ENCODE assay signal across 1 cellular context in the genomic region with DNA sequence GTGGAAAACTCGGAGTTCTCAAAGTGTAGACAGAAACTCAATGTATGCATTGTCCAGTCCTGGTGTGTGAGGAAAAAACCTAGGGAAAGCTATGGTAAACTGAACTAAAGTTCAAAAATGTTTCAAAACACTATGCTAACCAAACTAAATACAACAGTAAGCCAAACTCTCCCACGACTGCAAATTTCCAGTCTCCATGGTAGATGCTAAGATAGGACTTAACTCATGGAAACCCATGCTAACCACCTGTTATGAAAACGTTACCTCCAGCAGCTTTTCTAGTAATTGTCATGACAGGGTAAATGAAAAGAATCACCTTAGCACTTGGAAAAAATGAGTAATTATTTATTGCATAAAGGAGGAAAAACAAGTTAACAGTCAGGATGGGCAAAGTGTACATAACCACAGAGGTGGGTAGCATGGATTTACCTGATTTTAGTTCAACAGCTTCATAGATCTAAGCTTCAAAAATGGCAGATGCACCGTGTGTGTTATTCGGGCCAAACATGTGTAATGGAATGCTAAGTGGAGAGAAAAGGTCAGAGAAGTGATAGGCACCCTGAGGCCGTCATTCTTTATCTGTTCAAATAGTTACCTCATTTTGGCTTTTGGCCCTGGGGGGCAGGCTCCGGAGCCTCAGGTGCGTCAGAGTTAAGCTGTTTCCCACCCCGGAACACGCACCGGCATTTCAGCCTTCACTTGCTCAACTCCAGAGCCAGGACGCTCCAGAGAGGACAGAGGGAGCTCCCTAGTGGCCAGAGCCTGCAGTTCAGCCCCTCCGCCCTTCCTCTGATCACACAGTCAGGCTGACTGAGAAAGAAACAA.
TF ChIP-seq lines count a peak whose summit lies in the region.

No MANE protein-coding gene starts in this region.

TF ChIP-seq in HepG2, 621 proteins besides CTCF, POLR2A, EP300 and RAD21 (continued from another document and continues in another):
- TF ChIP-seq, protein P1, sequence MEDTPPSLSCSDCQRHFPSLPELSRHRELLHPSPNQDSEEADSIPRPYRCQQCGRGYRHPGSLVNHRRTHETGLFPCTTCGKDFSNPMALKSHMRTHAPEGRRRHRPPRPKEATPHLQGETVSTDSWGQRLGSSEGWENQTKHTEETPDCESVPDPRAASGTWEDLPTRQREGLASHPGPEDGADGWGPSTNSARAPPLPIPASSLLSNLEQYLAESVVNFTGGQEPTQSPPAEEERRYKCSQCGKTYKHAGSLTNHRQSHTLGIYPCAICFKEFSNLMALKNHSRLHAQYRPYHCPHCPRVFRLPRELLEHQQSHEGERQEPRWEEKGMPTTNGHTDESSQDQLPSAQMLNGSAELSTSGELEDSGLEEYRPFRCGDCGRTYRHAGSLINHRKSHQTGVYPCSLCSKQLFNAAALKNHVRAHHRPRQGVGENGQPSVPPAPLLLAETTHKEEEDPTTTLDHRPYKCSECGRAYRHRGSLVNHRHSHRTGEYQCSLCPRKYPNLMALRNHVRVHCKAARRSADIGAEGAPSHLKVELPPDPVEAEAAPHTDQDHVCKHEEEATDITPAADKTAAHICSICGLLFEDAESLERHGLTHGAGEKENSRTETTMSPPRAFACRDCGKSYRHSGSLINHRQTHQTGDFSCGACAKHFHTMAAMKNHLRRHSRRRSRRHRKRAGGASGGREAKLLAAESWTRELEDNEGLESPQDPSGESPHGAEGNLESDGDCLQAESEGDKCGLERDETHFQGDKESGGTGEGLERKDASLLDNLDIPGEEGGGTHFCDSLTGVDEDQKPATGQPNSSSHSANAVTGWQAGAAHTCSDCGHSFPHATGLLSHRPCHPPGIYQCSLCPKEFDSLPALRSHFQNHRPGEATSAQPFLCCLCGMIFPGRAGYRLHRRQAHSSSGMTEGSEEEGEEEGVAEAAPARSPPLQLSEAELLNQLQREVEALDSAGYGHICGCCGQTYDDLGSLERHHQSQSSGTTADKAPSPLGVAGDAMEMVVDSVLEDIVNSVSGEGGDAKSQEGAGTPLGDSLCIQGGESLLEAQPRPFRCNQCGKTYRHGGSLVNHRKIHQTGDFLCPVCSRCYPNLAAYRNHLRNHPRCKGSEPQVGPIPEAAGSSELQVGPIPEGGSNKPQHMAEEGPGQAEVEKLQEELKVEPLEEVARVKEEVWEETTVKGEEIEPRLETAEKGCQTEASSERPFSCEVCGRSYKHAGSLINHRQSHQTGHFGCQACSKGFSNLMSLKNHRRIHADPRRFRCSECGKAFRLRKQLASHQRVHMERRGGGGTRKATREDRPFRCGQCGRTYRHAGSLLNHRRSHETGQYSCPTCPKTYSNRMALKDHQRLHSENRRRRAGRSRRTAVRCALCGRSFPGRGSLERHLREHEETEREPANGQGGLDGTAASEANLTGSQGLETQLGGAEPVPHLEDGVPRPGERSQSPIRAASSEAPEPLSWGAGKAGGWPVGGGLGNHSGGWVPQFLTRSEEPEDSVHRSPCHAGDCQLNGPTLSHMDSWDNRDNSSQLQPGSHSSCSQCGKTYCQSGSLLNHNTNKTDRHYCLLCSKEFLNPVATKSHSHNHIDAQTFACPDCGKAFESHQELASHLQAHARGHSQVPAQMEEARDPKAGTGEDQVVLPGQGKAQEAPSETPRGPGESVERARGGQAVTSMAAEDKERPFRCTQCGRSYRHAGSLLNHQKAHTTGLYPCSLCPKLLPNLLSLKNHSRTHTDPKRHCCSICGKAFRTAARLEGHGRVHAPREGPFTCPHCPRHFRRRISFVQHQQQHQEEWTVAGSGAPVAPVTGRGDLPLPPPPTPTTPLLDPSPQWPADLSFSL (CRISPR knock-in tag; IDR thresholded peaks at IDR 0.05), result 0 out of 2 replicates have a peak, but pooled peaks have one; percentile 45
- TF ChIP-seq PRPF4 (IDR thresholded peaks at IDR 0.05; ENCODE audit: low read depth, low read length, poor library complexity, severe bottlenecking), result no peak
- no peak for TF ChIP-seq POLR2G (IDR thresholded peaks at IDR 0.05; ENCODE audit: low read depth, low read length)
- TF ChIP-seq CHCHD3 (CRISPR knock-in tag; IDR thresholded peaks at IDR 0.05), result no peak
- TF ChIP-seq, protein P2, sequence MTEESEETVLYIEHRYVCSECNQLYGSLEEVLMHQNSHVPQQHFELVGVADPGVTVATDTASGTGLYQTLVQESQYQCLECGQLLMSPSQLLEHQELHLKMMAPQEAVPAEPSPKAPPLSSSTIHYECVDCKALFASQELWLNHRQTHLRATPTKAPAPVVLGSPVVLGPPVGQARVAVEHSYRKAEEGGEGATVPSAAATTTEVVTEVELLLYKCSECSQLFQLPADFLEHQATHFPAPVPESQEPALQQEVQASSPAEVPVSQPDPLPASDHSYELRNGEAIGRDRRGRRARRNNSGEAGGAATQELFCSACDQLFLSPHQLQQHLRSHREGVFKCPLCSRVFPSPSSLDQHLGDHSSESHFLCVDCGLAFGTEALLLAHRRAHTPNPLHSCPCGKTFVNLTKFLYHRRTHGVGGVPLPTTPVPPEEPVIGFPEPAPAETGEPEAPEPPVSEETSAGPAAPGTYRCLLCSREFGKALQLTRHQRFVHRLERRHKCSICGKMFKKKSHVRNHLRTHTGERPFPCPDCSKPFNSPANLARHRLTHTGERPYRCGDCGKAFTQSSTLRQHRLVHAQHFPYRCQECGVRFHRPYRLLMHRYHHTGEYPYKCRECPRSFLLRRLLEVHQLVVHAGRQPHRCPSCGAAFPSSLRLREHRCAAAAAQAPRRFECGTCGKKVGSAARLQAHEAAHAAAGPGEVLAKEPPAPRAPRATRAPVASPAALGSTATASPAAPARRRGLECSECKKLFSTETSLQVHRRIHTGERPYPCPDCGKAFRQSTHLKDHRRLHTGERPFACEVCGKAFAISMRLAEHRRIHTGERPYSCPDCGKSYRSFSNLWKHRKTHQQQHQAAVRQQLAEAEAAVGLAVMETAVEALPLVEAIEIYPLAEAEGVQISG (CRISPR knock-in tag; IDR thresholded peaks at IDR 0.05), result peak; percentile 80
- TF ChIP-seq, protein P3, sequence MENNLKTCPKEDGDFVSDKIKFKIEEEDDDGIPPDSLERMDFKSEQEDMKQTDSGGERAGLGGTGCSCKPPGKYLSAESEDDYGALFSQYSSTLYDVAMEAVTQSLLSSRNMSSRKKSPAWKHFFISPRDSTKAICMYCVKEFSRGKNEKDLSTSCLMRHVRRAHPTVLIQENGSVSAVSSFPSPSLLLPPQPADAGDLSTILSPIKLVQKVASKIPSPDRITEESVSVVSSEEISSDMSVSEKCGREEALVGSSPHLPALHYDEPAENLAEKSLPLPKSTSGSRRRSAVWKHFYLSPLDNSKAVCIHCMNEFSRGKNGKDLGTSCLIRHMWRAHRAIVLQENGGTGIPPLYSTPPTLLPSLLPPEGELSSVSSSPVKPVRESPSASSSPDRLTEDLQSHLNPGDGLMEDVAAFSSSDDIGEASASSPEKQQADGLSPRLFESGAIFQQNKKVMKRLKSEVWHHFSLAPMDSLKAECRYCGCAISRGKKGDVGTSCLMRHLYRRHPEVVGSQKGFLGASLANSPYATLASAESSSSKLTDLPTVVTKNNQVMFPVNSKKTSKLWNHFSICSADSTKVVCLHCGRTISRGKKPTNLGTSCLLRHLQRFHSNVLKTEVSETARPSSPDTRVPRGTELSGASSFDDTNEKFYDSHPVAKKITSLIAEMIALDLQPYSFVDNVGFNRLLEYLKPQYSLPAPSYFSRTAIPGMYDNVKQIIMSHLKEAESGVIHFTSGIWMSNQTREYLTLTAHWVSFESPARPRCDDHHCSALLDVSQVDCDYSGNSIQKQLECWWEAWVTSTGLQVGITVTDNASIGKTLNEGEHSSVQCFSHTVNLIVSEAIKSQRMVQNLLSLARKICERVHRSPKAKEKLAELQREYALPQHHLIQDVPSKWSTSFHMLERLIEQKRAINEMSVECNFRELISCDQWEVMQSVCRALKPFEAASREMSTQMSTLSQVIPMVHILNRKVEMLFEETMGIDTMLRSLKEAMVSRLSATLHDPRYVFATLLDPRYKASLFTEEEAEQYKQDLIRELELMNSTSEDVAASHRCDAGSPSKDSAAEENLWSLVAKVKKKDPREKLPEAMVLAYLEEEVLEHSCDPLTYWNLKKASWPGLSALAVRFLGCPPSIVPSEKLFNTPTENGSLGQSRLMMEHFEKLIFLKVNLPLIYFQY (CRISPR knock-in tag; IDR thresholded peaks at IDR 0.05; ENCODE audit: borderline replicate concordance), result peak; percentile 34; the same call in 1 of the 2 replicates
- TF ChIP-seq ZC3H4 (CRISPR knock-in tag; IDR thresholded peaks at IDR 0.05; ENCODE audit: borderline replicate concordance), result no peak
- TF ChIP-seq SRY (CRISPR knock-in tag; IDR thresholded peaks at IDR 0.05), result no peak
- TF ChIP-seq, protein P4, sequence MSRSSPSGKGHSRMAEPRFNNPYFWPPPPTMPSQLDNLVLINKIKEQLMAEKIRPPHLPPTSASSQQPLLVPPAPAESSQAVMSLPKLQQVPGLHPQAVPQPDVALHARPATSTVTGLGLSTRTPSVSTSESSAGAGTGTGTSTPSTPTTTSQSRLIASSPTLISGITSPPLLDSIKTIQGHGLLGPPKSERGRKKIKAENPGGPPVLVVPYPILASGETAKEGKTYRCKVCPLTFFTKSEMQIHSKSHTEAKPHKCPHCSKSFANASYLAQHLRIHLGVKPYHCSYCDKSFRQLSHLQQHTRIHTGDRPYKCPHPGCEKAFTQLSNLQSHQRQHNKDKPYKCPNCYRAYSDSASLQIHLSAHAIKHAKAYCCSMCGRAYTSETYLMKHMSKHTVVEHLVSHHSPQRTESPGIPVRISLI (CRISPR knock-in tag; IDR thresholded peaks at IDR 0.05; ENCODE audit: borderline replicate concordance), result peak; percentile 56; the same call in 1 of the 2 replicates
- TF ChIP-seq, protein P5, sequence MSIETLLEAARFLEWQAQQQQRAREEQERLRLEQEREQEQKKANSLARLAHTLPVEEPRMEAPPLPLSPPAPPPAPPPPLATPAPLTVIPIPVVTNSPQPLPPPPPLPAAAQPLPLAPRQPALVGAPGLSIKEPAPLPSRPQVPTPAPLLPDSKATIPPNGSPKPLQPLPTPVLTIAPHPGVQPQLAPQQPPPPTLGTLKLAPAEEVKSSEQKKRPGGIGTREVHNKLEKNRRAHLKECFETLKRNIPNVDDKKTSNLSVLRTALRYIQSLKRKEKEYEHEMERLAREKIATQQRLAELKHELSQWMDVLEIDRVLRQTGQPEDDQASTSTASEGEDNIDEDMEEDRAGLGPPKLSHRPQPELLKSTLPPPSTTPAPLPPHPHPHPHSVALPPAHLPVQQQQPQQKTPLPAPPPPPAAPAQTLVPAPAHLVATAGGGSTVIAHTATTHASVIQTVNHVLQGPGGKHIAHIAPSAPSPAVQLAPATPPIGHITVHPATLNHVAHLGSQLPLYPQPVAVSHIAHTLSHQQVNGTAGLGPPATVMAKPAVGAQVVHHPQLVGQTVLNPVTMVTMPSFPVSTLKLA (IDR thresholded peaks at IDR 0.05), result no peak
- TF ChIP-seq KLF11 (CRISPR knock-in tag; IDR thresholded peaks at IDR 0.05), result no peak
- TF ChIP-seq, protein P6, sequence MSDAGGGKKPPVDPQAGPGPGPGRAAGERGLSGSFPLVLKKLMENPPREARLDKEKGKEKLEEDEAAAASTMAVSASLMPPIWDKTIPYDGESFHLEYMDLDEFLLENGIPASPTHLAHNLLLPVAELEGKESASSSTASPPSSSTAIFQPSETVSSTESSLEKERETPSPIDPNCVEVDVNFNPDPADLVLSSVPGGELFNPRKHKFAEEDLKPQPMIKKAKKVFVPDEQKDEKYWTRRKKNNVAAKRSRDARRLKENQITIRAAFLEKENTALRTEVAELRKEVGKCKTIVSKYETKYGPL (CRISPR knock-in tag; IDR thresholded peaks at IDR 0.05), result 0 out of 2 replicates have a peak, but pooled peaks have one; percentile 38
- TF ChIP-seq TEAD2 (CRISPR knock-in tag; IDR thresholded peaks at IDR 0.05), result peak; percentile 49; the same call in 1 of the 2 replicates
- no peak for TF ChIP-seq U2AF2 (IDR thresholded peaks at IDR 0.05; ENCODE audit: low read depth, low read length)
- TF ChIP-seq DNMT3B (CRISPR knock-in tag; conservative IDR thresholded peaks at IDR 0.05), result no peak
- TF ChIP-seq KDM1A (CRISPR knock-in tag; IDR thresholded peaks at IDR 0.05), result no peak
- TF ChIP-seq RBAK (CRISPR knock-in tag; IDR thresholded peaks at IDR 0.05), result peak; percentile 87
- TF ChIP-seq, protein P7, sequence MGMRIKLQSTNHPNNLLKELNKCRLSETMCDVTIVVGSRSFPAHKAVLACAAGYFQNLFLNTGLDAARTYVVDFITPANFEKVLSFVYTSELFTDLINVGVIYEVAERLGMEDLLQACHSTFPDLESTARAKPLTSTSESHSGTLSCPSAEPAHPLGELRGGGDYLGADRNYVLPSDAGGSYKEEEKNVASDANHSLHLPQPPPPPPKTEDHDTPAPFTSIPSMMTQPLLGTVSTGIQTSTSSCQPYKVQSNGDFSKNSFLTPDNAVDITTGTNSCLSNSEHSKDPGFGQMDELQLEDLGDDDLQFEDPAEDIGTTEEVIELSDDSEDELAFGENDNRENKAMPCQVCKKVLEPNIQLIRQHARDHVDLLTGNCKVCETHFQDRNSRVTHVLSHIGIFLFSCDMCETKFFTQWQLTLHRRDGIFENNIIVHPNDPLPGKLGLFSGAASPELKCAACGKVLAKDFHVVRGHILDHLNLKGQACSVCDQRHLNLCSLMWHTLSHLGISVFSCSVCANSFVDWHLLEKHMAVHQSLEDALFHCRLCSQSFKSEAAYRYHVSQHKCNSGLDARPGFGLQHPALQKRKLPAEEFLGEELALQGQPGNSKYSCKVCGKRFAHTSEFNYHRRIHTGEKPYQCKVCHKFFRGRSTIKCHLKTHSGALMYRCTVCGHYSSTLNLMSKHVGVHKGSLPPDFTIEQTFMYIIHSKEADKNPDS (CRISPR knock-in tag; IDR thresholded peaks at IDR 0.05), result no peak
- TF ChIP-seq, protein P8, sequence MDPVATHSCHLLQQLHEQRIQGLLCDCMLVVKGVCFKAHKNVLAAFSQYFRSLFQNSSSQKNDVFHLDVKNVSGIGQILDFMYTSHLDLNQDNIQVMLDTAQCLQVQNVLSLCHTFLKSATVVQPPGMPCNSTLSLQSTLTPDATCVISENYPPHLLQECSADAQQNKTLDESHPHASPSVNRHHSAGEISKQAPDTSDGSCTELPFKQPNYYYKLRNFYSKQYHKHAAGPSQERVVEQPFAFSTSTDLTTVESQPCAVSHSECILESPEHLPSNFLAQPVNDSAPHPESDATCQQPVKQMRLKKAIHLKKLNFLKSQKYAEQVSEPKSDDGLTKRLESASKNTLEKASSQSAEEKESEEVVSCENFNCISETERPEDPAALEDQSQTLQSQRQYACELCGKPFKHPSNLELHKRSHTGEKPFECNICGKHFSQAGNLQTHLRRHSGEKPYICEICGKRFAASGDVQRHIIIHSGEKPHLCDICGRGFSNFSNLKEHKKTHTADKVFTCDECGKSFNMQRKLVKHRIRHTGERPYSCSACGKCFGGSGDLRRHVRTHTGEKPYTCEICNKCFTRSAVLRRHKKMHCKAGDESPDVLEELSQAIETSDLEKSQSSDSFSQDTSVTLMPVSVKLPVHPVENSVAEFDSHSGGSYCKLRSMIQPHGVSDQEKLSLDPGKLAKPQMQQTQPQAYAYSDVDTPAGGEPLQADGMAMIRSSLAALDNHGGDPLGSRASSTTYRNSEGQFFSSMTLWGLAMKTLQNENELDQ (CRISPR knock-in tag; IDR thresholded peaks at IDR 0.05; ENCODE audit: borderline replicate concordance), result no peak
- no peak for TF ChIP-seq ZNF75D (CRISPR knock-in tag; IDR thresholded peaks at IDR 0.05; ENCODE audit: borderline replicate concordance)
- TF ChIP-seq ZNF543 (CRISPR knock-in tag; IDR thresholded peaks at IDR 0.05), result peak; percentile 75; the same call in 1 of the 2 replicates
- TF ChIP-seq, protein P9, sequence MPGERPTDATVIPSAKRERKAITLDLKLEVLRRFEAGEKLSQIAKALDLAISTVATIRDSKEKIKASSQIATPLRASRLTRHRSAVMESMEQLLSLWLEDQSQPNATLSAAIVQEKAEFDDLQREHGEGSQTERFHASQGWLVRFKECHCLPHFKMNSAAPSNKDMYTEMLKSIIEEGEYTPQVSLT (CRISPR knock-in tag; IDR thresholded peaks at IDR 0.05; ENCODE audit: borderline replicate concordance, low read depth), result no peak
